In genomic region chr3:101846709-101847108, GRCh38 we compare ENCODE assay signal across 2 cellular contexts.
TF ChIP-seq lines count a peak whose summit lies in the region.

No MANE protein-coding gene starts in this region.

TF ChIP-seq in GM12891, 5 proteins besides CTCF, POLR2A, EP300 and RAD21:
- TF ChIP-seq POU2F2 (IDR thresholded peaks at IDR 0.05; ENCODE audit: low read depth, low read length) (no peak), SPI1 (IDR thresholded peaks at IDR 0.05; ENCODE audit: low read depth, low read length) (no peak), POLR2AphosphoS5 (IDR thresholded peaks at IDR 0.05; ENCODE audit: low read depth, low read length) (no peak), TAF1 (IDR thresholded peaks at IDR 0.05; ENCODE audit: low read depth, low read length) (no peak), PAX5 (IDR thresholded peaks at IDR 0.05; ENCODE audit: insufficient read depth, low read length, severe bottlenecking) (no peak)
TF ChIP-seq in GM12891: peak in this region for 0.

TF ChIP-seq in GM12878, 131 proteins besides CTCF, POLR2A, EP300 and RAD21:
- TF ChIP-seq RCOR1 (conservative IDR thresholded peaks at IDR 0.05; ENCODE audit: low read depth, low read length) (no peak), IKZF2 (IDR thresholded peaks at IDR 0.05) (no peak), POU2F2 (IDR thresholded peaks at IDR 0.05; ENCODE audit: borderline replicate concordance, low read depth, low read length) (no peak)
